ENCODE assay signal across 5 cellular contexts in the genomic region with DNA sequence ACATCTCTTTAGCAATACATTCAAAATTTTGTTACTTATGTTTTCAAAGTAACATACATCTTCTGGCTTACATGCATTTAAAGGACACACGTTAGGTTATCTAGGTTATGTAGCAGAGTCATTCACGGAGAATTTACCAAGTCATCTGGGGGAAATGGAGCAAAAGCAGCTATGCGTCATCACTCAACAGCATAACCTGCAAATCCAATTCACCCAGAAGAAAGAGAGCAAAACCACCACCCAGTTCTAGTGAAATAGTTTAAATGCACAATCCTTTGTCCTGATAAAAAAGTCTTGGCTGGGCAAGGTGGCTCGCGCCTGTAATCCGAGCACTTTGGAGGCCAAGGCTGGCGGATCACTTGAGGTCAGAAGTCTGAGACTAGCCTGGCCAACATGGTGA.
DNase-seq lines count a peak whose midpoint lies in the region; ATAC-seq, FAIRE-seq and TF ChIP-seq lines count a peak whose summit lies in the region.
"Not testable (repeated sequence)": the region's sequence is repeated elsewhere in the genome, so short reads cannot be mapped to it uniquely, and the experiment has no call there.

No MANE protein-coding gene starts in this region.

- not testable (repeated sequence) for H3K4me3 Mint-ChIP-seq in MCF 10A (ENCODE audit: unreplicated experiment)

- H3K27me3 ChIP-seq in foreskin keratinocyte: not testable (repeated sequence)

- H3K4me1 Mint-ChIP-seq in MCF 10A (ENCODE audit: insufficient read depth, unreplicated experiment): not testable (repeated sequence)

- POLR2A ChIA-PET in MCF 10A (lab: Yijun Ruan, JAX): not testable (repeated sequence)

- H3K27ac Mint-ChIP-seq in MCF 10A (ENCODE audit: low read depth, unreplicated experiment): not testable (repeated sequence)

- not testable (repeated sequence) for H3K27me3 Mint-ChIP-seq in MCF 10A (ENCODE audit: insufficient read depth, unreplicated experiment)

- CTCF ChIA-PET in MCF 10A (lab: Yijun Ruan, JAX): not testable (repeated sequence)

- H3K36me3 Mint-ChIP-seq in MCF 10A (ENCODE audit: insufficient read depth, unreplicated experiment): not testable (repeated sequence)

- not testable (repeated sequence) for H3K27ac ChIP-seq in foreskin keratinocyte

- FAIRE-seq in H54 (lab: Jason Lieb, UNC): peak; percentile 69
- peak; percentile 92 for FAIRE-seq in RCC 7860 (lab: Jason Lieb, UNC)

- TSS peak; percentile 25 for BruUV-seq in MCF 10A (replicated peaks; lab: Mats Ljungman, UMichigan)

- TF ChIP-seq CTCF in MCF 10A (IDR thresholded peaks at IDR 0.05; ENCODE audit: unreplicated experiment); foreskin keratinocyte (conservative IDR thresholded peaks at IDR 0.05): not testable (repeated sequence)

- H3K4me1 ChIP-seq in foreskin keratinocyte: not testable (repeated sequence)

- not testable (repeated sequence) for H3K9me3 Mint-ChIP-seq in MCF 10A (ENCODE audit: unreplicated experiment)

- ATAC-seq in SK-N-SH treated with all-trans-retinoic acid at 6 μM for 48 hours (peak; percentile 75), foreskin keratinocyte (peak; percentile 14)

- TF ChIP-seq POLR2A in H54 (IDR thresholded peaks at IDR 0.05; ENCODE audit: low read depth, low read length): not testable (repeated sequence)

- DNase-seq in H54 (ENCODE audit: insufficient read length, low spot score); RCC 7860 (ENCODE audit: low spot score); MCF 10A (ENCODE audit: unreplicated experiment); foreskin keratinocyte: not testable (repeated sequence)

- intact Hi-C loops in MCF 10A (cut with micrococcal nuclease): not testable (repeated sequence)
